ENCODE assay signal across 1 cellular context in the genomic region with DNA sequence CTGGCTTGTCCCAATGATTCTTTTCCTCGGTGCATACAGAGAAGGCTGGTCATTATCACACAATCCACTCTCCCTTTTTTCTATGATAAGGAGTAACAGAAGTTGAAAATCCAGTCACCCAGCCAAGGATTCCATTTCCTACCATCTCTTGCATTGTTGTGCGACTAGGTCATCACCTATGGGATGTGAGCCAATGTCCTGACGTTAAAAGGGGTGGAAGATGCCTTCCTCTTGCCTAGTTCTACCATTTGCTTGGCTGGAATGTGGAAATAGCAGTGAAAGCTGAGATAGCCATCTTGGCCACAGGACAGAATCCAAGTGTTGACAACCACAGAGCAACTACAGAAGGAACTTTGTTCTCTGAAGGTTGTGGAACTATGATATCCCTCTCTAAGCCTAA.
TF ChIP-seq lines count a peak whose summit lies in the region.

No MANE protein-coding gene starts in this region.

TF ChIP-seq in K562, 482 proteins besides CTCF, POLR2A, EP300 and RAD21 (continued from another document):
- TF ChIP-seq BDP1 (IDR thresholded peaks at IDR 0.05; ENCODE audit: insufficient read depth, insufficient read length) (no peak), FOXP1 (CRISPR knock-in tag; IDR thresholded peaks at IDR 0.05) (no peak), CBX1 (IDR thresholded peaks at IDR 0.05; ENCODE audit: low read depth) (no peak), ESRRB (CRISPR knock-in tag; IDR thresholded peaks at IDR 0.05; ENCODE audit: borderline replicate concordance) (no peak), U2AF1 (optimal IDR thresholded peaks at IDR 0.05; ENCODE audit: low read depth, low read length) (no peak), CEBPB (tag; IDR thresholded peaks at IDR 0.05) (0 out of 2 replicates have a peak, but pooled peaks have one; percentile 12), GABPB2 (CRISPR knock-in tag; conservative IDR thresholded peaks at IDR 0.05) (no peak), NR2C1 (IDR thresholded peaks at IDR 0.05) (no peak), NR2C1 (tag; IDR thresholded peaks at IDR 0.05) (no peak), MYNN (IDR thresholded peaks at IDR 0.05) (no peak), MYNN (CRISPR knock-in tag; IDR thresholded peaks at IDR 0.05) (no peak), ATF7 (IDR thresholded peaks at IDR 0.05) (no peak), KAT2B (IDR thresholded peaks at IDR 0.05; ENCODE audit: low read depth, low read length) (no peak), FOXM1 (IDR thresholded peaks at IDR 0.05; ENCODE audit: low read depth) (no peak), FOXM1 (CRISPR knock-in tag; IDR thresholded peaks at IDR 0.05; ENCODE audit: low read depth) (no peak), CBFA2T2 (conservative IDR thresholded peaks at IDR 0.05) (0 out of 2 replicates have a peak, but pooled peaks have one; percentile 3), ZNF146 (CRISPR knock-in tag; IDR thresholded peaks at IDR 0.05; ENCODE audit: unreplicated experiment) (peak; percentile 30), JUNB (CRISPR knock-in tag; conservative IDR thresholded peaks at IDR 0.05) (no peak)
- TF ChIP-seq, protein P1, sequence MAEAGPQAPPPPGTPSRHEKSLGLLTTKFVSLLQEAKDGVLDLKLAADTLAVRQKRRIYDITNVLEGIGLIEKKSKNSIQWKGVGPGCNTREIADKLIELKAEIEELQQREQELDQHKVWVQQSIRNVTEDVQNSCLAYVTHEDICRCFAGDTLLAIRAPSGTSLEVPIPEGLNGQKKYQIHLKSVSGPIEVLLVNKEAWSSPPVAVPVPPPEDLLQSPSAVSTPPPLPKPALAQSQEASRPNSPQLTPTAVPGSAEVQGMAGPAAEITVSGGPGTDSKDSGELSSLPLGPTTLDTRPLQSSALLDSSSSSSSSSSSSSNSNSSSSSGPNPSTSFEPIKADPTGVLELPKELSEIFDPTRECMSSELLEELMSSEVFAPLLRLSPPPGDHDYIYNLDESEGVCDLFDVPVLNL (CRISPR knock-in tag; IDR thresholded peaks at IDR 0.05; ENCODE audit: low read depth): no peak
